Comparison of ENCODE assay signal across 8 cellular contexts in genomic region chr17:1715803-1716075, GRCh38. TPM values are rescaled to one million over a fixed set of nuclear protein-coding genes. Genes with fewer than 3 reads are reported as not detected.
A peak's percentile ranks its signal among the peaks of the same experiment; 100 is the strongest.
DNase-seq lines count a peak whose midpoint lies in the region; ATAC-seq, FAIRE-seq and TF ChIP-seq lines count a peak whose summit lies in the region.

No MANE protein-coding gene starts in this region.

- no peak for DNase-seq in CD4-positive, alpha-beta T cell
- DNase-seq in OCI-LY7 (ENCODE audit: low spot score) (no peak), endothelial cell of umbilical vein (ENCODE audit: low read depth, low spot score) (no peak), osteoblast (ENCODE audit: insufficient read length, low spot score, missing footprints) (no peak), NCI-H2107 treated with DMSO at 0.1 percent for 48 hours (lab: John Stamatoyannopoulos, UW; ENCODE audit: unreplicated experiment) (no peak), SKM-1 treated with dmso at 0.1 percent for 144 hours (lab: John Stamatoyannopoulos, UW; ENCODE audit: unreplicated experiment) (no peak)

- no peak for ATAC-seq in CD4-positive, alpha-beta T cell (ENCODE audit: poor library complexity)
- ATAC-seq in GM21515 (IDR thresholded peaks at IDR 0.05; ENCODE audit: unreplicated experiment) (no peak), HG03175 (IDR thresholded peaks at IDR 0.05; ENCODE audit: unreplicated experiment) (no peak)

- H3K79me2 ChIP-seq in OCI-LY7 (ENCODE audit: insufficient read depth, low read depth, low read length) (no peaks in the 10 kb centered on the region), endothelial cell of umbilical vein (ENCODE audit: control insufficient read depth, insufficient read depth, low read length) (peaks cover 41% of the 10 kb centered on the region), osteoblast (ENCODE audit: insufficient read depth, low read length) (peaks cover 42% of the 10 kb centered on the region)

- dilution Hi-C loops in endothelial cell of umbilical vein (cut with MboI; ENCODE audit: extremely low pct_ligation_motif_present, low sequenced_read_pairs), result no loop called here

- POLR2A ChIA-PET in CD4-positive, alpha-beta T cell (lab: Charles Lee), result interaction anchor here (0.7 to 2.7 kb wide), 21 partner anchors 9 to 621 kb away, joined by 3 to 52 read pairs (median 7); partner anchors contain the start of genes PRPF8, RILP, RPA1 and SERPINF1
- POLR2A ChIA-PET in OCI-LY7 (lab: Charles Lee) (no interaction called here), endothelial cell of umbilical vein (lab: Charles Lee) (interaction anchor here (0.6 to 3.4 kb wide), 12 partner anchors 32 to 188 kb away, joined by 3 to 16 read pairs (median 4); partner anchors contain the start of genes PITPNA and RILP)

- H3K36me3 ChIP-seq in OCI-LY7 (ENCODE audit: insufficient read depth, low read length), result no peaks in the 10 kb centered on the region
- H3K36me3 ChIP-seq in endothelial cell of umbilical vein (ENCODE audit: control insufficient read depth in 2 of 2, extremely low read depth in 1 of 2, insufficient read depth in 2 of 2, low read length in 2 of 2), result peaks cover 19 to 20% of the 10 kb centered on the region in 2 experiments
- peaks cover 30% of the 10 kb centered on the region for H3K36me3 ChIP-seq in osteoblast (ENCODE audit: insufficient read depth, low read length)

- peaks cover 37% of the 10 kb centered on the region for H3K4me1 Mint-ChIP-seq in CD4-positive, alpha-beta T cell (ENCODE audit: low read depth)

- H3K4me3 ChIP-seq in OCI-LY7 (ENCODE audit: low read depth, low read length, poor library complexity, severe bottlenecking), result peak overlapping the region; percentile 85
- H3K4me3 ChIP-seq in endothelial cell of umbilical vein (replicated peaks in 1 of 3; ENCODE audit: insufficient read depth in 1 of 3, low read depth in 1 of 3, low read length in 3 of 3), result peak overlapping the region; percentile 57 to 97 (median 76)
- H3K4me3 ChIP-seq in osteoblast (ENCODE audit: insufficient read depth, low read length), result peak overlapping the region; percentile 93

- H3K27me3 Mint-ChIP-seq in CD4-positive, alpha-beta T cell, result peaks cover 9% of the 10 kb centered on the region

- no peaks in the 10 kb centered on the region for H3K9me3 Mint-ChIP-seq in CD4-positive, alpha-beta T cell

- H3K4me1 ChIP-seq in OCI-LY7 (ENCODE audit: insufficient read depth, low read length, poor library complexity, severe bottlenecking), result peaks cover 27% of the 10 kb centered on the region
- peaks cover 37% of the 10 kb centered on the region for H3K4me1 ChIP-seq in endothelial cell of umbilical vein (ENCODE audit: control insufficient read depth, extremely low read depth, insufficient read depth, low read length)
- peaks cover 50% of the 10 kb centered on the region for H3K4me1 ChIP-seq in osteoblast (ENCODE audit: insufficient read depth, low read length)

- H3K9me3 ChIP-seq in CD4-positive, alpha-beta T cell (ENCODE audit: control insufficient read depth, low read length), result no peaks in the 10 kb centered on the region
- H3K9me3 ChIP-seq in OCI-LY7 (ENCODE audit: low read length) (no peaks in the 10 kb centered on the region), endothelial cell of umbilical vein (replicated peaks; ENCODE audit: control insufficient read depth, insufficient read depth, low read length) (no peaks in the 10 kb centered on the region), osteoblast (ENCODE audit: low read depth, low read length) (no peaks in the 10 kb centered on the region)

- H3K27me3 ChIP-seq in CD4-positive, alpha-beta T cell (ENCODE audit: control insufficient read depth, insufficient read depth, low read length), result peaks cover 13% of the 10 kb centered on the region
- H3K27me3 ChIP-seq in endothelial cell of umbilical vein (ENCODE audit: control insufficient read depth in 2 of 2, insufficient read depth in 2 of 2, low read length in 2 of 2) (no peaks in the 10 kb centered on the region), osteoblast (ENCODE audit: insufficient read depth, low read length) (no peaks in the 10 kb centered on the region)

- H3K36me3 Mint-ChIP-seq in CD4-positive, alpha-beta T cell (ENCODE audit: low read depth), result peaks cover 8% of the 10 kb centered on the region

- TF ChIP-seq POLR2A in endothelial cell of umbilical vein (IDR thresholded peaks at IDR 0.05; ENCODE audit: low read depth, low read length), result peak; percentile 9

- H2AFZ ChIP-seq in OCI-LY7 (ENCODE audit: low read length) (0 out of 2 replicates have a peak overlapping the region, but pooled peaks have one; percentile 22), endothelial cell of umbilical vein (ENCODE audit: low read depth, low read length) (no peak overlapping the region), osteoblast (ENCODE audit: low read length) (no peak overlapping the region)

- H3K9me1 ChIP-seq in endothelial cell of umbilical vein (replicated peaks; ENCODE audit: control insufficient read depth, extremely low read depth, insufficient read depth, low read length), result no peaks in the 10 kb centered on the region

- peak overlapping the region; percentile 87 for H3K9ac ChIP-seq in endothelial cell of umbilical vein (replicated peaks; ENCODE audit: extremely low read depth, insufficient read depth, low read length)

- CTCF ChIA-PET in CD4-positive, alpha-beta T cell (lab: Charles Lee), result interaction anchor here (0.7 to 3.3 kb wide), 5 partner anchors 46 to 339 kb away, joined by 3 to 13 read pairs (median 11); partner anchors contain the start of gene HIC1
- CTCF ChIA-PET in OCI-LY7 (lab: Charles Lee; ENCODE audit: unreplicated experiment), result no interaction called here
- CTCF ChIA-PET in endothelial cell of umbilical vein (lab: Charles Lee), result interaction anchor here (1.5 to 12.8 kb wide), 4 partner anchors 46 to 153 kb away, joined by 3 to 262 read pairs (median 6); partner anchors contain the start of gene PITPNA

- peak overlapping the region; percentile 89 for H3K27ac Mint-ChIP-seq in CD4-positive, alpha-beta T cell

- H3K4me2 ChIP-seq in OCI-LY7 (ENCODE audit: low read length) (peak overlapping the region; percentile 81), endothelial cell of umbilical vein (ENCODE audit: insufficient read depth, low read length) (no peak overlapping the region), osteoblast (ENCODE audit: insufficient read depth, low read length) (peak overlapping the region; percentile 98)

- peak overlapping the region; percentile 95 for H3K4me3 Mint-ChIP-seq in CD4-positive, alpha-beta T cell

- intact Hi-C loops in CD4-positive, alpha-beta T cell (cut with DNase I, micrococcal nuclease), result loop anchor here (1.0 to 5.0 kb wide), 7 partner anchors 31 to 547 kb away; partner anchors contain the start of genes SMYD4 (in 2 of the 2), PRPF8 (in 1 of the 2) and RILP (in 1 of the 2)
- intact Hi-C loops in OCI-LY7 (cut with micrococcal nuclease; ENCODE audit: unreplicated experiment), result loop anchor here (2.0 to 10.0 kb wide), 4 partner anchors 31 to 687 kb away; partner anchors contain the start of genes MNT, PITPNA and PRPF8
- intact Hi-C loops in endothelial cell of umbilical vein (cut with micrococcal nuclease), result loop anchor here (2.0 to 10.0 kb wide), 7 partner anchors 47 to 677 kb away; partner anchors contain the start of genes DPH1, PITPNA, SGSM2 and SMYD4

- no peak overlapping the region for H3K27ac ChIP-seq in CD4-positive, alpha-beta T cell (ENCODE audit: low read depth, low read length)
- H3K27ac ChIP-seq in OCI-LY7 (ENCODE audit: low read depth, low read length, poor library complexity, severe bottlenecking), result no peak overlapping the region
- peak overlapping the region; percentile 55 for H3K27ac ChIP-seq in endothelial cell of umbilical vein (ENCODE audit: insufficient read depth, low read depth, low read length)
- H3K27ac ChIP-seq in osteoblast (ENCODE audit: low read depth, low read length), result peak overlapping the region; percentile 90

- BruUV-seq in OCI-LY7 (replicated peaks; lab: Mats Ljungman, UMichigan) (no TSS peak), endothelial cell of umbilical vein (replicated peaks; lab: Mats Ljungman, UMichigan) (no TSS peak)

- no peak for FAIRE-seq in endothelial cell of umbilical vein (lab: Jason Lieb, UNC)

- TF ChIP-seq CTCF in CD4-positive, alpha-beta T cell (IDR thresholded peaks at IDR 0.05), result no peak
- TF ChIP-seq CTCF in OCI-LY7 (conservative IDR thresholded peaks at IDR 0.05; ENCODE audit: low read length), result no peak
- TF ChIP-seq CTCF in endothelial cell of umbilical vein (IDR thresholded peaks at IDR 0.05; ENCODE audit: extremely low read depth in 1 of 2, insufficient read depth in 1 of 2, low read depth in 1 of 2, low read length in 2 of 2), result no peak
- TF ChIP-seq CTCF in osteoblast (IDR thresholded peaks at IDR 0.05; ENCODE audit: extremely low read depth, low read depth, low read length), result no peak

- H4K20me1 ChIP-seq in OCI-LY7 (ENCODE audit: insufficient read depth, low read length) (no peaks in the 10 kb centered on the region), endothelial cell of umbilical vein (replicated peaks; ENCODE audit: control insufficient read depth, extremely low read depth, insufficient read depth, low read length) (no peaks in the 10 kb centered on the region), osteoblast (ENCODE audit: insufficient read depth, low read length) (peaks cover 44% of the 10 kb centered on the region)

- no peaks in the 10 kb centered on the region for H3K9me2 ChIP-seq in OCI-LY7 (ENCODE audit: insufficient read depth, low read length)

RNA-seq across cellular contexts. Expression of gene TLCD2, which starts 5.6 kb away (rescaled TPM):
- under 1 TPM; 0.19 to 0.34 TPM for total RNA-seq in CD4-positive, alpha-beta T cell
- not detected in 2 replicates for total RNA-seq in OCI-LY7 (2014; rRNA removed; shearing (Covaris generic))
- not detected in 2 replicates for total RNA-seq in OCI-LY7 (2022)
- total RNA-seq in endothelial cell of umbilical vein, result 1.7 and 2.1 TPM in 2 replicates
- polyA plus RNA-seq in endothelial cell of umbilical vein, result 0.72 TPM in 2 replicates
- polyA plus RNA-seq in endothelial cell of umbilical vein (2011; cell fraction: cytosol; rRNA removed), result 0.75 and 0.83 TPM in 2 replicates
- 0.70 and 0.83 TPM in 2 replicates for polyA plus RNA-seq in endothelial cell of umbilical vein (2011; cell fraction: nucleus; rRNA removed)
- polyA plus RNA-seq in endothelial cell of umbilical vein (2012), result 1.6 and 2.4 TPM in 2 replicates
- 0.98 and 1.0 TPM in 2 replicates for polyA minus RNA-seq in endothelial cell of umbilical vein
- polyA minus RNA-seq in endothelial cell of umbilical vein (2011; cell fraction: cytosol; rRNA and poly(A)+ RNA removed), result 1.6 TPM
- polyA minus RNA-seq in endothelial cell of umbilical vein (2011; cell fraction: nucleus; rRNA and poly(A)+ RNA removed), result 0.24 and 0.38 TPM in 2 replicates
- 4.7 TPM in 2 replicates for total RNA-seq in osteoblast

RNA-seq across cellular contexts. Expression of gene WDR81, which starts 8.8 kb away (rescaled TPM):
- total RNA-seq in CD4-positive, alpha-beta T cell, result 10 to 100 TPM; 24.8 to 25.0 TPM
- 12.2 and 19.1 TPM in 2 replicates for total RNA-seq in OCI-LY7 (2014; rRNA removed; shearing (Covaris generic))
- total RNA-seq in OCI-LY7 (2022), result 23.5 and 24.4 TPM in 2 replicates
- total RNA-seq in endothelial cell of umbilical vein, result 16.5 and 17.3 TPM in 2 replicates
- 10.4 and 12.1 TPM in 2 replicates for polyA plus RNA-seq in endothelial cell of umbilical vein
- polyA plus RNA-seq in endothelial cell of umbilical vein (2011; cell fraction: cytosol; rRNA removed), result 5.0 and 7.6 TPM in 2 replicates
- polyA plus RNA-seq in endothelial cell of umbilical vein (2011; cell fraction: nucleus; rRNA removed), result 18.5 and 22.3 TPM in 2 replicates
- 10.1 and 11.7 TPM in 2 replicates for polyA plus RNA-seq in endothelial cell of umbilical vein (2012)
- polyA minus RNA-seq in endothelial cell of umbilical vein, result 10.2 and 10.9 TPM in 2 replicates
- 12.5 TPM for polyA minus RNA-seq in endothelial cell of umbilical vein (2011; cell fraction: cytosol; rRNA and poly(A)+ RNA removed)
- 9.7 and 18.8 TPM in 2 replicates for polyA minus RNA-seq in endothelial cell of umbilical vein (2011; cell fraction: nucleus; rRNA and poly(A)+ RNA removed)
- 47.7 and 47.8 TPM in 2 replicates for total RNA-seq in osteoblast

RNA-seq across cellular contexts. Expression of gene SERPINF2, which starts 26.9 kb away (rescaled TPM):
- total RNA-seq in CD4-positive, alpha-beta T cell, result under 1 TPM; 0.49 to 0.59 TPM
- total RNA-seq in OCI-LY7 (2014; rRNA removed; shearing (Covaris generic)), result 0.38 and 0.93 TPM in 2 replicates
- total RNA-seq in OCI-LY7 (2022) (0.76 and 1.0 TPM in 2 replicates), endothelial cell of umbilical vein (0.30 TPM in 1 of 2 replicates, not detected in the other), osteoblast (under 0.01 TPM in 1 of 2 replicates, not detected in the other)
- 0.03 and 0.14 TPM in 2 replicates for polyA plus RNA-seq in endothelial cell of umbilical vein
- polyA plus RNA-seq in endothelial cell of umbilical vein (2011; cell fraction: cytosol; rRNA removed), result 0.06 and 0.09 TPM in 2 replicates
- 0.11 and 0.21 TPM in 2 replicates for polyA plus RNA-seq in endothelial cell of umbilical vein (2011; cell fraction: nucleus; rRNA removed)
- 0.12 TPM in 1 of 2 replicates, not detected in the other for polyA plus RNA-seq in endothelial cell of umbilical vein (2012)
- polyA minus RNA-seq in endothelial cell of umbilical vein, result 0.15 TPM in 1 of 2 replicates, not detected in the other
- polyA minus RNA-seq in endothelial cell of umbilical vein (2011; cell fraction: cytosol; rRNA and poly(A)+ RNA removed), result 1.5 TPM
- polyA minus RNA-seq in endothelial cell of umbilical vein (2011; cell fraction: nucleus; rRNA and poly(A)+ RNA removed), result not detected in 2 replicates

RNA-seq across cellular contexts. Expression of gene PRPF8, which starts 31.1 kb away (rescaled TPM):
- total RNA-seq in CD4-positive, alpha-beta T cell, result 100 to 1,000 TPM; 550 to 572 TPM
- total RNA-seq in OCI-LY7 (2014; rRNA removed; shearing (Covaris generic)), result 108 and 162 TPM in 2 replicates
- total RNA-seq in OCI-LY7 (2022) (404 and 427 TPM in 2 replicates), endothelial cell of umbilical vein (282 and 301 TPM in 2 replicates), osteoblast (107 and 111 TPM in 2 replicates)
- polyA plus RNA-seq in endothelial cell of umbilical vein, result 215 and 230 TPM in 2 replicates
- 140 and 162 TPM in 2 replicates for polyA plus RNA-seq in endothelial cell of umbilical vein (2011; cell fraction: cytosol; rRNA removed)
- polyA plus RNA-seq in endothelial cell of umbilical vein (2011; cell fraction: nucleus; rRNA removed), result 382 and 429 TPM in 2 replicates
- 185 and 188 TPM in 2 replicates for polyA plus RNA-seq in endothelial cell of umbilical vein (2012)
- polyA minus RNA-seq in endothelial cell of umbilical vein, result 426 and 435 TPM in 2 replicates
- 351 TPM for polyA minus RNA-seq in endothelial cell of umbilical vein (2011; cell fraction: cytosol; rRNA and poly(A)+ RNA removed)
- polyA minus RNA-seq in endothelial cell of umbilical vein (2011; cell fraction: nucleus; rRNA and poly(A)+ RNA removed), result 222 and 293 TPM in 2 replicates

RNA-seq across cellular contexts. Expression of gene SERPINF1, which starts 46.1 kb away (rescaled TPM):
- 1 to 10 TPM; 3.0 to 4.8 TPM for total RNA-seq in CD4-positive, alpha-beta T cell
- not detected in 2 replicates for total RNA-seq in OCI-LY7 (2014; rRNA removed; shearing (Covaris generic))
- not detected in 2 replicates for total RNA-seq in OCI-LY7 (2022)
- not detected in 2 replicates for total RNA-seq in endothelial cell of umbilical vein
- polyA plus RNA-seq in endothelial cell of umbilical vein, result not detected in 2 replicates
- not detected in 2 replicates for polyA plus RNA-seq in endothelial cell of umbilical vein (2011; cell fraction: cytosol; rRNA removed)
- not detected in 2 replicates for polyA plus RNA-seq in endothelial cell of umbilical vein (2011; cell fraction: nucleus; rRNA removed)
- polyA plus RNA-seq in endothelial cell of umbilical vein (2012), result 0.85 and 0.87 TPM in 2 replicates
- polyA minus RNA-seq in endothelial cell of umbilical vein, result 1.6 and 3.4 TPM in 2 replicates
- polyA minus RNA-seq in endothelial cell of umbilical vein (2011; cell fraction: cytosol; rRNA and poly(A)+ RNA removed), result not detected
- not detected in 2 replicates for polyA minus RNA-seq in endothelial cell of umbilical vein (2011; cell fraction: nucleus; rRNA and poly(A)+ RNA removed)
- total RNA-seq in osteoblast, result 309 and 314 TPM in 2 replicates

Comparison
In these comparisons a context has a peak if more than half of its experiments do, and no peak if none do; other contexts are left out.
1. H3K27ac ChIP-seq: peak in endothelial cell of umbilical vein (single experiment) and osteoblast (single experiment); none in CD4-positive, alpha-beta T cell (single experiment) and OCI-LY7 (single experiment).
2. Peak in every context shown above with its lines, with median percentiles within 50 percentile points of each other: H3K4me3 ChIP-seq.